In genomic region chr11:26704249-26704648, GRCh38 we compare ENCODE assay signal across 23 cellular contexts. TPM values are rescaled to one million over a fixed set of nuclear protein-coding genes. Genes with fewer than 3 reads are reported as not detected.
DNase-seq lines count a peak whose midpoint lies in the region; ATAC-seq and TF ChIP-seq lines count a peak whose summit lies in the region.
"Had no signal": no experiment of that assay in that cellular context is flagged by ENCODE, and none has a peak within 500 bp of the region (broad histone marks: within the 10 kb centered on the region; RNA-seq: fewer than 3 reads in every experiment).

No MANE protein-coding gene starts in this region.

- H3K36me3 ChIP-seq in adipocyte (ENCODE audit: control insufficient read depth, insufficient read depth, low read length, severe bottlenecking) (no peaks in the 10 kb centered on the region), kidney epithelial cell (ENCODE audit: control insufficient read depth, insufficient read depth, low read length) (no peaks in the 10 kb centered on the region)
- H3K36me3 ChIP-seq: cardiac muscle cell, HAP-1, neutrophil, stomach, upper lobe of left lung had no signal

- H3K4me1 Mint-ChIP-seq in activated T-cell treated with anti-CD3 and anti-CD28 coated beads, Interleukin-2, amount 50 U/mL, for 72 hours (ENCODE audit: low read depth), result no peaks in the 10 kb centered on the region
- H3K4me1 Mint-ChIP-seq in HFFc6 (ENCODE audit: low read depth), result peaks cover 4% of the 10 kb centered on the region; the same call in 1 of the 2 replicates
- H3K4me1 Mint-ChIP-seq: activated B cell treated with CpG ODN at 0.5 μM for 24 hours had no signal

- no peak overlapping the region for H3K27ac Mint-ChIP-seq in activated T-cell treated with anti-CD3 and anti-CD28 coated beads, Interleukin-2, amount 50 U/mL, for 72 hours
- H3K27ac Mint-ChIP-seq in HFFc6, result no peak overlapping the region
- H3K27ac Mint-ChIP-seq: activated B cell treated with CpG ODN at 0.5 μM for 24 hours had no signal

- no peak overlapping the region for H3K4me3 Mint-ChIP-seq in activated T-cell treated with anti-CD3 and anti-CD28 coated beads, Interleukin-2, amount 50 U/mL, for 72 hours
- no peak overlapping the region for H3K4me3 Mint-ChIP-seq in HFFc6
- H3K4me3 Mint-ChIP-seq: activated B cell treated with CpG ODN at 0.5 μM for 24 hours had no signal

- H3K27me3 Mint-ChIP-seq in activated T-cell treated with anti-CD3 and anti-CD28 coated beads, Interleukin-2, amount 50 U/mL, for 72 hours (ENCODE audit: low read depth), result no peaks in the 10 kb centered on the region
- H3K27me3 Mint-ChIP-seq in HFFc6 (ENCODE audit: insufficient read depth), result peaks cover 5% of the 10 kb centered on the region; the same call in 1 of the 2 replicates
- H3K27me3 Mint-ChIP-seq: activated B cell treated with CpG ODN at 0.5 μM for 24 hours had no signal

- H3K4me3 ChIP-seq in adipocyte (ENCODE audit: low read length) (no peak overlapping the region), kidney epithelial cell (ENCODE audit: low read depth, low read length) (no peak overlapping the region)
- H3K4me3 ChIP-seq: cardiac muscle cell, HAP-1, SK-N-MC, stomach, upper lobe of left lung had no signal

- H3K27me3 ChIP-seq in adipocyte (replicated peaks; ENCODE audit: control insufficient read depth, insufficient read depth, low read length) (no peaks in the 10 kb centered on the region), kidney epithelial cell (ENCODE audit: control insufficient read depth, insufficient read depth, low read length) (no peaks in the 10 kb centered on the region)
- H3K27me3 ChIP-seq: cardiac muscle cell, neutrophil, stomach, upper lobe of left lung had no signal

- H3K36me3 Mint-ChIP-seq in activated T-cell treated with anti-CD3 and anti-CD28 coated beads, Interleukin-2, amount 50 U/mL, for 72 hours (ENCODE audit: insufficient read depth in 2 of 2), result no peaks in the 10 kb centered on the region
- no peaks in the 10 kb centered on the region for H3K36me3 Mint-ChIP-seq in HFFc6 (ENCODE audit: low read depth)

- DNase-seq in Daoy (ENCODE audit: low read depth) (peak; percentile 33), adipocyte (ENCODE audit: low read depth) (peak; percentile 11), kidney epithelial cell (ENCODE audit: low read depth) (peak; percentile 1), renal cortical epithelial cell (ENCODE audit: low read depth) (peak; percentile 41), iPS-NIHi11 (ENCODE audit: low spot score) (no peak), NCI-H774 (lab: John Stamatoyannopoulos, UW) (no peak), HFFc6 (no peak)
- DNase-seq in activated T-cell treated with anti-CD3 and anti-CD28 coated beads, Interleukin-2, amount 50 U/mL, for 72 hours, result no peak
- DNase-seq: activated B cell treated with CpG ODN at 0.5 μM for 24 hours; activated CD4-positive, alpha-beta T cell treated with anti-CD3 and anti-CD28 coated beads, Interleukin-2, amount 50 U/mL, for 48 hours; activated CD8-positive, alpha-beta memory T cell treated with anti-CD3 and anti-CD28 coated beads, Interleukin-2, amount 50 U/mL, for 48 hours; head of caudate nucleus; MM.1S; NCI-H1417 treated with DMSO at 0.1 percent for 48 hours; NCI-H524; stomach; upper lobe of left lung had no signal

- no peaks in the 10 kb centered on the region for H3K9me3 ChIP-seq in adipocyte (ENCODE audit: control insufficient read depth, low read length)
- H3K9me3 ChIP-seq: HAP-1, neutrophil, stomach, upper lobe of left lung had no signal

- ATAC-seq in activated T-cell treated with anti-CD3 and anti-CD28 coated beads, Interleukin-2, amount 50 U/mL, for 72 hours (replicated peaks in 1 of 2), result no peak

- peaks cover 4% of the 10 kb centered on the region for H3K4me1 ChIP-seq in adipocyte (ENCODE audit: control insufficient read depth, insufficient read depth, low read length)
- H3K4me1 ChIP-seq: HAP-1 had no signal

- peaks cover 4% of the 10 kb centered on the region in 2 donors for H3K9me3 Mint-ChIP-seq in activated T-cell treated with anti-CD3 and anti-CD28 coated beads, Interleukin-2, amount 50 U/mL, for 72 hours
- no peaks in the 10 kb centered on the region for H3K9me3 Mint-ChIP-seq in HFFc6
- H3K9me3 Mint-ChIP-seq: activated B cell treated with CpG ODN at 0.5 μM for 24 hours had no signal

- no peak overlapping the region for H3K9ac ChIP-seq in adipocyte (ENCODE audit: low read length)

- TF ChIP-seq CTCF in kidney epithelial cell (IDR thresholded peaks at IDR 0.05; ENCODE audit: insufficient read depth, low read length, poor library complexity, severe bottlenecking) (no peak), HFFc6 (IDR thresholded peaks at IDR 0.05) (no peak)

RNA-seq across cellular contexts. Expression of gene SLC5A12, which starts 17.6 kb away (rescaled TPM):
- not detected in 2 replicates for total RNA-seq in Daoy (2014; rRNA removed; shearing (Covaris generic))
- total RNA-seq in kidney epithelial cell (not detected in 2 replicates), renal cortical epithelial cell (under 0.01 and 0.10 TPM in 2 replicates)
- total RNA-seq in activated T-cell treated with anti-CD3 and anti-CD28 coated beads, Interleukin-2, amount 50 U/mL, for 72 hours, result not detected
- total RNA-seq in HFFc6 (2021; fragmentation: NEBNext Ultra II Directional; extraction: Animal tissue kit (Norgen Biotek cat#: 25700)), result not detected
- total RNA-seq: activated B cell treated with CpG ODN at 0.5 μM for 24 hours, dermis microvascular lymphatic vessel endothelial cell, endothelial cell of umbilical vein, upper lobe of left lung had no signal

Comparison
In these comparisons a context has a peak if more than half of its experiments do, and no peak if none do; other contexts are left out.
1. DNase-seq: peak in Daoy (single experiment), adipocyte (single experiment), kidney epithelial cell (single experiment) and renal cortical epithelial cell (single experiment); none in iPS-NIHi11 (single experiment), activated T-cell treated with anti-CD3 and anti-CD28 coated beads, Interleukin-2, amount 50 U/mL, for 72 hours (0 of 2), NCI-H774 (single experiment) and HFFc6 (single experiment).